In the genomic region with DNA sequence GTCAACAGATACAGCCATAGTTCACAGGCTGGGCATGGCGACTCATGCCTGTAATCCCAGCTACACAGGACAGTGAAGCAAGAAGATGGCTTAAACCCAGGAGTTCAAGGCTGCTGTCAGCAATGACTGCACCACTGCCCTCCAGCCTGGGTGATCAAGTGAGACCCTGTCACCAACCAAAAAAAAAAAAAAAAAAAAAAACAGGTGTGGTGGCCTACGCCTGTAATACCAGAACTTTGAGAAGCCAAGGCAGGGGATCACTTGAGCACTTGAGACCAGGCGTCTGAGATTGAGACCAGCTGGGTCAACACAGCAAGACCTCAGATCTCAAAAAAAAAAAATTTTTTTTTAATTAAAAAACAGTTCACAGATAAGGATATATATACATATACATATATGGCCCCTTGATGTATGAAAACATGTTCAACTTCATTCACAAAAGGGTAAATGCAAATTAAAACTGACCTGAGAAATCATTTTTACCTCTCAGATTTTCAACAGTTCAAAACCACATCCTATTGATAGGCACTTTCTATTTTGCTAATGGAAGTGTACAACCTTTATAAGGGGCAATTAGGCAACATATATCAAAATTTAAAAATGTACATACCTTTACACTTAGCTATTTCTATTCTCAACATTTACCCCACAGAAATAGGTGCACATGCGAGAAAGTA, we compare ENCODE assay signal across 23 cellular contexts. TPM values are rescaled to one million over a fixed set of nuclear protein-coding genes. Genes with fewer than 3 reads are reported as not detected.
"Had no signal": no experiment of that assay in that cellular context is flagged by ENCODE, and none has a peak within 500 bp of the region (broad histone marks: within the 10 kb centered on the region; RNA-seq: fewer than 3 reads in every experiment).

No MANE protein-coding gene starts in this region.

- H3K27me3 Mint-ChIP-seq: activated CD4-positive, alpha-beta memory T cell treated with anti-CD3 and anti-CD28 coated beads for 36 hours; progenitor cell of endocrine pancreas had no signal

- H3K4me2 ChIP-seq: smooth muscle cell had no signal

- H3K27ac ChIP-seq: body of pancreas, cardiac muscle cell, epithelial cell of prostate, left lung, sigmoid colon, tibial artery had no signal

- H3K27me3 ChIP-seq: body of pancreas, cardiac muscle cell, left lung, sigmoid colon, tibial artery had no signal

- H3K4me3 Mint-ChIP-seq: activated CD4-positive, alpha-beta memory T cell treated with anti-CD3 and anti-CD28 coated beads for 36 hours; activated naive CD4-positive, alpha-beta T cell treated with anti-CD3 and anti-CD28 coated beads for 36 hours; activated T-cell treated with anti-CD3 and anti-CD28 coated beads, Interleukin-2, amount 50 U/mL, for 72 hours; mesothelial cell of epicardium; natural killer cell had no signal

- H3K4me3 ChIP-seq: body of pancreas, cardiac muscle cell, left lung, sigmoid colon, smooth muscle cell, tibial artery had no signal

- H3K9me3 Mint-ChIP-seq: activated CD4-positive, alpha-beta memory T cell treated with anti-CD3 and anti-CD28 coated beads for 36 hours; activated naive CD4-positive, alpha-beta T cell treated with anti-CD3 and anti-CD28 coated beads for 36 hours; activated T-cell treated with anti-CD3 and anti-CD28 coated beads, Interleukin-2, amount 50 U/mL, for 72 hours; mesothelial cell of epicardium; natural killer cell had no signal

- H3K36me3 Mint-ChIP-seq: activated CD4-positive, alpha-beta memory T cell treated with anti-CD3 and anti-CD28 coated beads for 36 hours; mesothelial cell of epicardium; natural killer cell had no signal

- ATAC-seq: activated T-cell treated with anti-CD3 and anti-CD28 coated beads, Interleukin-2, amount 50 U/mL, for 72 hours; body of pancreas; left lung had no signal

- DNase-seq: activated CD4-positive, alpha-beta memory T cell treated with anti-CD3 and anti-CD28 coated beads for 36 hours; activated CD4-positive, alpha-beta T cell treated with anti-CD3 and anti-CD28 coated beads for 4 hours; activated CD4-positive, CD25-positive, alpha-beta regulatory T cell; activated effector memory CD4-positive, alpha-beta T cell treated with Interleukin-2 at 50 U/mL for 16 hours; activated naive CD4-positive, alpha-beta T cell treated with anti-CD3 and anti-CD28 coated beads for 36 hours; activated T-cell treated with anti-CD3 and anti-CD28 coated beads, Interleukin-2, amount 50 U/mL, for 72 hours; anterior cingulate cortex; body of pancreas; kidney glomerular epithelial cell; left lung; natural killer cell; retina; sigmoid colon; stimulated activated CD4-positive, alpha-beta T cell treated with anti-CD3 and anti-CD28 coated beads, Interleukin-15, amount 100 ng/mL, for 24 hours; stimulated activated CD8-positive, alpha-beta memory T cell treated with anti-CD3 and anti-CD28 coated beads, Interleukin-4, amount 100 ng/mL, for 48 hours; stimulated activated naive CD4-positive, alpha-beta T cell treated with Interleukin-2 at 50 U/mL for 16 hours; T-helper 9 cell; tibial artery had no signal

- H3K9me3 ChIP-seq: body of pancreas, left lung, sigmoid colon, tibial artery had no signal

- H3K4me1 Mint-ChIP-seq: natural killer cell had no signal

- H3K27ac Mint-ChIP-seq: activated CD4-positive, alpha-beta memory T cell treated with anti-CD3 and anti-CD28 coated beads for 36 hours; activated naive CD4-positive, alpha-beta T cell treated with anti-CD3 and anti-CD28 coated beads for 36 hours; activated T-cell treated with anti-CD3 and anti-CD28 coated beads, Interleukin-2, amount 50 U/mL, for 72 hours; mesothelial cell of epicardium; natural killer cell; progenitor cell of endocrine pancreas had no signal

- H3K36me3 ChIP-seq: cardiac muscle cell, left lung, sigmoid colon, tibial artery had no signal

- H3K4me1 ChIP-seq: body of pancreas, sigmoid colon, tibial artery had no signal

RNA-seq across cellular contexts. Expression of a gene that starts 51.6 kb away (rescaled TPM):
- total RNA-seq: cardiac muscle cell had no signal
